ENCODE assay signal across 1 cellular context in the genomic region with DNA sequence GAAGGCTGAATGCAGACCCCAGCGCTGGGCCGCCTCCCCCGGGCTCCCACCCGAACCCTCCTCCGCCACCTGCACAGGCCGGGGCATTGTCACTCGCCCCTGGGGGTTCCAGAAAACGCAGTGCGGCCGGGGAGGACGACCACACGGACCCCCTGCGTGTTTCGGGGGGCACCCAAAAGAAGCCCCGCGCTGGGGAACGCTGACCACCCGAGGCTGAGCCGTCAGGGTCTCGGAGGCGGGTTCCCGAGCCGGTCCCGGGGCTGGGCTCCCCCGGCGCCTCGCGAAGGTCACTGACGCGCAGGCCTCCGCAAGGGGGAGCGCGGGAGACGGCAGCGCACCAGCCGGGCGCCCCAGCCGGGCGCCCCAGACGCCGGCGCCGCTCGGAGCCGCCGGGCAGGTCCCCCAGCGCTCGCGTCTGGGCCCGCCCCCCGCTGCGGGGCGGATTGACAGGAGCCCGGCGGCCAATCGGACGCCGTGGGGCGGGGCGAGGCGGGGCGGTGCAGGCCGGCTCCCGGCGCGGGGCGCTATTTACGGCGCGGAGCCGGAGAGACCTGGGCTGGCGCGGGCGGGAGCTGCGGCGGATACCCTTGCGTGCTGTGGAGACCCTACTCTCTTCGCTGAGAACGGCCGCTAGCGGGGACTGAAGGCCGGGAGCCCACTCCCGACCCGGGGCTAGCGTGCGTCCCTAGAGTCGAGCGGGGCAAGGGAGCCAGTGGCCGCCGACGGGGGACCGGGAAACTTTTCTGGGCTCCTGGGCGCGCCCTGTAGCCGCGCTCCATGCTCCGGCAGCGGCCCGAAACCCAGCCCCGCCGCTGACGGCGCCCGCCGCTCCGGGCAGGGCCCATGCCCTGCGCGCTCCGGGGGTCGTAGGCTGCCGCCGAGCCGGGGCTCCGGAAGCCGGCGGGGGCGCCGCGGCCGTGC.
A peak's percentile ranks its signal among the peaks of the same experiment; 100 is the strongest.
TF ChIP-seq lines count a peak whose summit lies in the region.

Gene BAMBI (plus strand): TSS at position 554 of the 921 bp plus-strand sequence. CDS start 377 bp downstream, outside the sequence.

TF ChIP-seq in WTC11, 78 proteins besides CTCF, POLR2A, EP300 and RAD21 (continued from another document):
- no peak for TF ChIP-seq USF1 (CRISPR knock-in tag; IDR thresholded peaks at IDR 0.05)
- TF ChIP-seq FOXK1 (CRISPR knock-in tag; IDR thresholded peaks at IDR 0.05) = peak; percentile 23; the same call in 1 of the 2 replicates
